17 cellular contexts compared by ENCODE assay signal in genomic region chr5:1761453-1761755, GRCh38. TPM values are rescaled to one million over a fixed set of nuclear protein-coding genes. Genes with fewer than 3 reads are reported as not detected.
DNase-seq lines count a peak whose midpoint lies in the region; ATAC-seq, FAIRE-seq and TF ChIP-seq lines count a peak whose summit lies in the region.
"Had no signal": no experiment of that assay in that cellular context is flagged by ENCODE, and none has a peak within 500 bp of the region (broad histone marks: within the 10 kb centered on the region; RNA-seq: fewer than 3 reads in every experiment).

No MANE protein-coding gene starts in this region.

- H3K27ac ChIP-seq in BLaER1 (no peak overlapping the region), kidney (ENCODE audit: low read depth in 2 of 2, low read length in 2 of 2) (no peak overlapping the region), ovary (no peak overlapping the region)
- H3K27ac ChIP-seq: C4-2B had no signal

- H3K9ac ChIP-seq in BLaER1 (no peak overlapping the region), kidney (ENCODE audit: low read length in 2 of 2) (no peak overlapping the region)

- 60 to 72% (median 65%) methylated on average over 11 of the region's 11 CpGs for WGBS in ovary, 3 donors

- H4K20me1 ChIP-seq in BLaER1, result no peaks in the 10 kb centered on the region

- H3K4me3 Mint-ChIP-seq in activated CD8-positive, alpha-beta memory T cell treated with anti-CD3 and anti-CD28 coated beads, Interleukin-2, amount 10 ng/mL, durations not matched to agents 7 days and 5 days, result no peak overlapping the region

- TF ChIP-seq CTCF in kidney (IDR thresholded peaks at IDR 0.05; ENCODE audit: borderline replicate concordance, extremely low read depth, insufficient read depth) (no peak), ovary (IDR thresholded peaks at IDR 0.05) (no peak)

- H3K27ac Mint-ChIP-seq in activated CD8-positive, alpha-beta memory T cell treated with anti-CD3 and anti-CD28 coated beads, Interleukin-2, amount 10 ng/mL, durations not matched to agents 7 days and 5 days, result no peak overlapping the region

- H3K36me3 Mint-ChIP-seq in activated CD8-positive, alpha-beta memory T cell treated with anti-CD3 and anti-CD28 coated beads, Interleukin-2, amount 10 ng/mL, durations not matched to agents 7 days and 5 days, result no peaks in the 10 kb centered on the region

- peaks cover 19% of the 10 kb centered on the region for H3K9me3 ChIP-seq in BLaER1
- no peaks in the 10 kb centered on the region for H3K9me3 ChIP-seq in kidney (ENCODE audit: control insufficient read depth in 1 of 2, low read length in 2 of 2)
- H3K9me3 ChIP-seq in ovary, result no peaks in the 10 kb centered on the region
- H3K9me3 ChIP-seq: Caco-2 had no signal

- CTCF ChIA-PET in activated CD8-positive, alpha-beta memory T cell treated with anti-CD3 and anti-CD28 coated beads, Interleukin-2, amount 10 ng/mL, durations not matched to agents 7 days and 5 days (lab: Charles Lee), result interaction anchor here (1.4 kb wide), 1 partner anchor 279 kb away, joined by 3 read pairs; no protein-coding TSS in a partner anchor

- H3K27me3 ChIP-seq in BLaER1 (0 out of 2 replicates have a peak, but pooled peaks cover 5% of the 10 kb centered on the region), ovary (no peaks in the 10 kb centered on the region)
- H3K27me3 ChIP-seq: MG63 had no signal

- H3K27me3 Mint-ChIP-seq in activated CD8-positive, alpha-beta memory T cell treated with anti-CD3 and anti-CD28 coated beads, Interleukin-2, amount 10 ng/mL, durations not matched to agents 7 days and 5 days, result peaks cover 24% of the 10 kb centered on the region

- peaks cover 68% of the 10 kb centered on the region for H3K4me1 ChIP-seq in BLaER1
- H3K4me1 ChIP-seq in kidney (ENCODE audit: control insufficient read depth in 1 of 2, insufficient read depth in 1 of 2, low read depth in 1 of 2, low read length in 2 of 2), result no peaks in the 10 kb centered on the region
- H3K4me1 ChIP-seq in ovary (ENCODE audit: insufficient read depth), result no peaks in the 10 kb centered on the region
- H3K4me1 ChIP-seq: Caco-2 had no signal

- TF ChIP-seq EP300 in ovary (IDR thresholded peaks at IDR 0.05), result no peak

- H3K36me3 ChIP-seq in BLaER1 (no peaks in the 10 kb centered on the region), kidney (ENCODE audit: control insufficient read depth in 1 of 2, insufficient read depth in 2 of 2, low read length in 2 of 2) (no peaks in the 10 kb centered on the region), ovary (no peaks in the 10 kb centered on the region)
- H3K36me3 ChIP-seq: MG63 had no signal

- H3K4me3 ChIP-seq in BLaER1 (no peak overlapping the region), kidney (ENCODE audit: low read length in 2 of 2) (no peak overlapping the region), ovary (no peak overlapping the region)
- H3K4me3 ChIP-seq: MG63 had no signal

- FAIRE-seq in kidney (lab: Jason Lieb, UNC), result no peak
- FAIRE-seq: H54 had no signal

- H3K9me3 Mint-ChIP-seq in activated CD8-positive, alpha-beta memory T cell treated with anti-CD3 and anti-CD28 coated beads, Interleukin-2, amount 10 ng/mL, durations not matched to agents 7 days and 5 days (ENCODE audit: low read depth), result peaks cover 6% of the 10 kb centered on the region

- TF ChIP-seq POLR2A in ovary (IDR thresholded peaks at IDR 0.05), result no peak

- intact Hi-C loops in kidney (cut with DNase I), result no loop called here
- intact Hi-C loops in ovary (cut with DNase I), result loop anchor here in 3 of 4 donors (10.0 kb wide), 2 partner anchors 273 to 283 kb away; no protein-coding TSS in a partner anchor

- DNase-seq in activated CD8-positive, alpha-beta memory T cell treated with anti-CD3 and anti-CD28 coated beads, Interleukin-2, amount 10 ng/mL, durations not matched to agents 7 days and 5 days, result peak; percentile 9
- no peak for DNase-seq in activated CD8-positive, alpha-beta memory T cell treated with anti-CD3 and anti-CD28 coated beads for 24 hours
- peak; percentile 43 for DNase-seq in kidney
- DNase-seq in ovary, result peak in 3 of 5 donors; percentile 2 to 13 (median 8)
- no peak for DNase-seq in NCI-H2029 treated with DMSO at 0.1 percent for 48 hours (lab: John Stamatoyannopoulos, UW)
- no peak for DNase-seq in NCI-H2081 (lab: John Stamatoyannopoulos, UW)
- no peak for DNase-seq in DMS53 treated with DMSO at 0.1 percent for 48 hours (lab: John Stamatoyannopoulos, UW; ENCODE audit: unreplicated experiment)
- DNase-seq: IMR-90, Karpas-422, MG63, NCI-H1092, NCI-H146, NCI-H524 had no signal

- no peak for ATAC-seq in activated CD8-positive, alpha-beta memory T cell treated with anti-CD3 and anti-CD28 coated beads, Interleukin-2, amount 10 ng/mL, durations not matched to agents 7 days and 5 days

- H3K4me1 Mint-ChIP-seq in activated CD8-positive, alpha-beta memory T cell treated with anti-CD3 and anti-CD28 coated beads, Interleukin-2, amount 10 ng/mL, durations not matched to agents 7 days and 5 days, result peaks cover 3% of the 10 kb centered on the region

- H3K4me2 ChIP-seq in BLaER1, result peak overlapping the region; percentile 89

RNA-seq across cellular contexts. Expression of gene MRPL36, which starts 38.2 kb away (rescaled TPM):
- 10 to 100 TPM; 62.0 to 84.7 TPM for total RNA-seq in activated CD8-positive, alpha-beta memory T cell treated with anti-CD3 and anti-CD28 coated beads, Interleukin-2, amount 10 ng/mL, durations not matched to agents 7 days and 5 days
- 29.6 TPM for total RNA-seq in kidney
- polyA plus RNA-seq in kidney (ENCODE audit: insufficient read depth, low read depth, low replicate concordance), result 96.7 TPM
- 10 to 100 TPM; 26.8 to 42.5 (median 33.8) TPM for total RNA-seq in ovary
- polyA plus RNA-seq in ovary, result 10 to 100 TPM; 40.8 to 60.7 TPM

RNA-seq across cellular contexts. Expression of gene NDUFS6, which starts 39.8 kb away (rescaled TPM):
- total RNA-seq in activated CD8-positive, alpha-beta memory T cell treated with anti-CD3 and anti-CD28 coated beads, Interleukin-2, amount 10 ng/mL, durations not matched to agents 7 days and 5 days, result 10 to 100 TPM; 35.2 to 37.5 TPM
- total RNA-seq in kidney, result 31.1 TPM
- 164 TPM for polyA plus RNA-seq in kidney (ENCODE audit: insufficient read depth, low read depth, low replicate concordance)
- 10 to 100 TPM; 16.3 to 50.8 (median 21.5) TPM for total RNA-seq in ovary
- 10 to 100 TPM; 17.0 to 31.2 TPM for polyA plus RNA-seq in ovary

Comparison
In these comparisons a context has a peak if more than half of its experiments do, and no peak if none do; other contexts are left out.
1. DNase-seq: peak in activated CD8-positive, alpha-beta memory T cell treated with anti-CD3 and anti-CD28 coated beads, Interleukin-2, amount 10 ng/mL, durations not matched to agents 7 days and 5 days (single experiment), kidney (single experiment) and ovary (3 of 5); none in activated CD8-positive, alpha-beta memory T cell treated with anti-CD3 and anti-CD28 coated beads for 24 hours (single experiment), NCI-H2029 treated with DMSO at 0.1 percent for 48 hours (single experiment), NCI-H2081 (0 of 2) and DMS53 treated with DMSO at 0.1 percent for 48 hours (single experiment).